Comparison of ENCODE assay signal across 1 cellular context in the genomic region with DNA sequence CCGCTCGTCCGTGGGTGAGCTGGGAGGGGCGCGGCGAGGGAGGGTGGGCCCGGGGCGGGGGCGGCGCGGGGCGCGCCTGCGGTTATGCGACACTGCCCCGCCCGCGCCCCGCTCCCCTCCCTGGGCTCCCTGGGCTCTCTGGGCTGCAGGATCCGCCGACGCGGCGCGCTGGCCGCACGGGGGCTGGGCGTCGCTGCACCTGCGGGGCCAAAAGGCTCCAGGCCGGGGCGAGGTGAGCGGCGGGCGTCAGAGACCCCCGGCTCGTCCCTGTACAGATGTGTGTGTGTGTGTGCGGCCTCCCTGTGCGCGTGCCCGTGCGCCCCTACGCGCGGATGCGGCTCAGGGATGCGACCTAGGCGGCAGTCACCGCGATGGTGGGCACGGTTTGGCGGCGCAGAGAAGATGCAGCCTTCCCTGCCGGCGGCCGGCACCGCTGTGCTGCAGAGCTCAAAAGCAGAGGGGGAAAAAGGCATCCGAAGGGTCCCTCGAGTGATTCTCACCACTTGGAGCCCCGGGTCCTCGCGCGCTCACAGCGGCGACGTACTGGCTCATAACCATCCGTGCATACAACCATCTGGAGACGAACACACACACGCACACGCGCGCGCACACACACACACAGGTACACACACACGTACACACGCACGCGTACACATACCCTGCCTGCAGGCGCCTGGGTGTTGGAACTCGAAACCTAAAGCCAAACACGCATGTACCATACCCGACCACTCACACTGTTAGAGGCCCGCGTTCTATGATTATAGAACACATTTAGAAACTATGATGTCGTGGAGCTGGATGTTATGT.
TF ChIP-seq lines count a peak whose summit lies in the region.

No MANE protein-coding gene starts in this region.

TF ChIP-seq in HepG2, 621 proteins besides CTCF, POLR2A, EP300 and RAD21:
- TF ChIP-seq ZNF563 (CRISPR knock-in tag; IDR thresholded peaks at IDR 0.05) (no peak), MTF2 (CRISPR knock-in tag; IDR thresholded peaks at IDR 0.05; ENCODE audit: borderline replicate concordance) (no peak), STAT5B (CRISPR knock-in tag; IDR thresholded peaks at IDR 0.05) (no peak), ZBTB38 (CRISPR knock-in tag; IDR thresholded peaks at IDR 0.05) (0 out of 2 replicates have a peak, but pooled peaks have one; percentile 23), DNMT1 (CRISPR knock-in tag; IDR thresholded peaks at IDR 0.05) (peak; percentile 41; the same call in 1 of the 2 replicates)
- TF ChIP-seq, protein P1, sequence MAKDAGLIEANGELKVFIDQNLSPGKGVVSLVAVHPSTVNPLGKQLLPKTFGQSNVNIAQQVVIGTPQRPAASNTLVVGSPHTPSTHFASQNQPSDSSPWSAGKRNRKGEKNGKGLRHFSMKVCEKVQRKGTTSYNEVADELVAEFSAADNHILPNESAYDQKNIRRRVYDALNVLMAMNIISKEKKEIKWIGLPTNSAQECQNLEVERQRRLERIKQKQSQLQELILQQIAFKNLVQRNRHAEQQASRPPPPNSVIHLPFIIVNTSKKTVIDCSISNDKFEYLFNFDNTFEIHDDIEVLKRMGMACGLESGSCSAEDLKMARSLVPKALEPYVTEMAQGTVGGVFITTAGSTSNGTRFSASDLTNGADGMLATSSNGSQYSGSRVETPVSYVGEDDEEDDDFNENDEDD (CRISPR knock-in tag; IDR thresholded peaks at IDR 0.05; ENCODE audit: borderline replicate concordance): no peak
- TF ChIP-seq, protein P2, sequence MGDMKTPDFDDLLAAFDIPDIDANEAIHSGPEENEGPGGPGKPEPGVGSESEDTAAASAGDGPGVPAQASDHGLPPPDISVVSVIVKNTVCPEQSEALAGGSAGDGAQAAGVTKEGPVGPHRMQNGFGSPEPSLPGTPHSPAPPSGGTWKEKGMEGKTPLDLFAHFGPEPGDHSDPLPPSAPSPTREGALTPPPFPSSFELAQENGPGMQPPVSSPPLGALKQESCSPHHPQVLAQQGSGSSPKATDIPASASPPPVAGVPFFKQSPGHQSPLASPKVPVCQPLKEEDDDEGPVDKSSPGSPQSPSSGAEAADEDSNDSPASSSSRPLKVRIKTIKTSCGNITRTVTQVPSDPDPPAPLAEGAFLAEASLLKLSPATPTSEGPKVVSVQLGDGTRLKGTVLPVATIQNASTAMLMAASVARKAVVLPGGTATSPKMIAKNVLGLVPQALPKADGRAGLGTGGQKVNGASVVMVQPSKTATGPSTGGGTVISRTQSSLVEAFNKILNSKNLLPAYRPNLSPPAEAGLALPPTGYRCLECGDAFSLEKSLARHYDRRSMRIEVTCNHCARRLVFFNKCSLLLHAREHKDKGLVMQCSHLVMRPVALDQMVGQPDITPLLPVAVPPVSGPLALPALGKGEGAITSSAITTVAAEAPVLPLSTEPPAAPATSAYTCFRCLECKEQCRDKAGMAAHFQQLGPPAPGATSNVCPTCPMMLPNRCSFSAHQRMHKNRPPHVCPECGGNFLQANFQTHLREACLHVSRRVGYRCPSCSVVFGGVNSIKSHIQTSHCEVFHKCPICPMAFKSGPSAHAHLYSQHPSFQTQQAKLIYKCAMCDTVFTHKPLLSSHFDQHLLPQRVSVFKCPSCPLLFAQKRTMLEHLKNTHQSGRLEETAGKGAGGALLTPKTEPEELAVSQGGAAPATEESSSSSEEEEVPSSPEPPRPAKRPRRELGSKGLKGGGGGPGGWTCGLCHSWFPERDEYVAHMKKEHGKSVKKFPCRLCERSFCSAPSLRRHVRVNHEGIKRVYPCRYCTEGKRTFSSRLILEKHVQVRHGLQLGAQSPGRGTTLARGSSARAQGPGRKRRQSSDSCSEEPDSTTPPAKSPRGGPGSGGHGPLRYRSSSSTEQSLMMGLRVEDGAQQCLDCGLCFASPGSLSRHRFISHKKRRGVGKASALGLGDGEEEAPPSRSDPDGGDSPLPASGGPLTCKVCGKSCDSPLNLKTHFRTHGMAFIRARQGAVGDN (CRISPR knock-in tag; IDR thresholded peaks at IDR 0.05): 0 out of 2 replicates have a peak, but pooled peaks have one; percentile 13
- TF ChIP-seq, protein P3, sequence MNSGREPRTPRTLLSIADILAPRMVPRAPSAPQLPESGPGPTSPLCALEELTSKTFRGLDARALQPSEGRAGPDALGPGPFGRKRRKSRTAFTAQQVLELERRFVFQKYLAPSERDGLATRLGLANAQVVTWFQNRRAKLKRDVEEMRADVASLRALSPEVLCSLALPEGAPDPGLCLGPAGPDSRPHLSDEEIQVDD (CRISPR knock-in tag; IDR thresholded peaks at IDR 0.05; ENCODE audit: borderline replicate concordance): no peak
TF ChIP-seq in HepG2: peak in this region for 3.
